Comparison of ENCODE assay signal across 7 cellular contexts in genomic region chr15:45401665-45402161, GRCh38. TPM values are rescaled to one million over a fixed set of nuclear protein-coding genes. Genes with fewer than 3 reads are reported as not detected.
DNase-seq lines count a peak whose midpoint lies in the region; ATAC-seq, FAIRE-seq and TF ChIP-seq lines count a peak whose summit lies in the region.

No MANE protein-coding gene starts in this region.

- H3K27ac Mint-ChIP-seq in astrocyte (ENCODE audit: unreplicated experiment), result peak overlapping the region; percentile 69

- H3K4me3 Mint-ChIP-seq in astrocyte (ENCODE audit: unreplicated experiment), result peak overlapping the region; percentile 94

- H3K27me3 ChIP-seq in astrocyte (ENCODE audit: insufficient read depth, low read length) (no peaks in the 10 kb centered on the region), right lobe of liver (no peaks in the 10 kb centered on the region), transverse colon (no peaks in the 10 kb centered on the region)

- DNase-seq in astrocyte (ENCODE audit: low read depth) (no peak), right lobe of liver (no peak), transverse colon (peak; percentile 16), KG1 (lab: John Stamatoyannopoulos, UW) (no peak), NCI-H524 treated with DMSO at 0.1 percent for 48 hours (lab: John Stamatoyannopoulos, UW) (no peak)

- peak overlapping the region; percentile 87 for H2AFZ ChIP-seq in astrocyte (ENCODE audit: low read depth, low read length)

- H3K4me1 ChIP-seq in astrocyte (ENCODE audit: insufficient read depth, low read length) (peaks cover 12% of the 10 kb centered on the region), right lobe of liver (peaks cover 0 to 39% (median 13%) of the 10 kb centered on the region in 4 donors), transverse colon (peaks cover 7 to 33% (median 22%) of the 10 kb centered on the region in 4 donors)

- peaks cover 2% of the 10 kb centered on the region for H3K4me1 Mint-ChIP-seq in astrocyte (ENCODE audit: low read depth, unreplicated experiment)

- in situ Hi-C loops in transverse colon (cut with MboI; ENCODE audit: low pct_ligation_motif_present in 1 of 4, low pct_unique_long_range_greater_than_20kb in 1 of 4, low sequenced_read_pairs in 3 of 4), result no loop called here

- H3K36me3 Mint-ChIP-seq in astrocyte (ENCODE audit: low read depth, unreplicated experiment), result peaks cover 4% of the 10 kb centered on the region

- peak overlapping the region; percentile 90 for H3K9ac ChIP-seq in astrocyte (ENCODE audit: low read length)

- H3K9me3 ChIP-seq in astrocyte (ENCODE audit: insufficient read depth, low read depth, low read length), result no peaks in the 10 kb centered on the region
- H3K9me3 ChIP-seq in right lobe of liver, result no peaks in the 10 kb centered on the region
- no peaks in the 10 kb centered on the region for H3K9me3 ChIP-seq in transverse colon

- H3K9me3 Mint-ChIP-seq in astrocyte (ENCODE audit: unreplicated experiment), result no peaks in the 10 kb centered on the region

- peaks cover 41% of the 10 kb centered on the region for H3K79me2 ChIP-seq in astrocyte (ENCODE audit: insufficient read depth, low read length)

- peak overlapping the region; percentile 9 for H3K27ac ChIP-seq in astrocyte (ENCODE audit: low read depth, low read length)
- peak overlapping the region; percentile 84 to 88 (median 85) for H3K27ac ChIP-seq in right lobe of liver
- H3K27ac ChIP-seq in transverse colon, result peak overlapping the region; percentile 95 to 98 (median 96)

- no peaks in the 10 kb centered on the region for H3K27me3 Mint-ChIP-seq in astrocyte (ENCODE audit: low read depth, unreplicated experiment)

- ATAC-seq in GM18907 (IDR thresholded peaks at IDR 0.05; ENCODE audit: unreplicated experiment) (peak; percentile 18), HG03280 (IDR thresholded peaks at IDR 0.05; ENCODE audit: unreplicated experiment) (peak; percentile 7), right lobe of liver (peak; percentile 7 to 11 (median 8))

- WGBS in right lobe of liver (ENCODE audit: insufficient coverage, low coverage, low lambda C conversion rate, missing lambda C conversion rate), result 2% methylated on average over 11 of the region's 12 CpGs
- WGBS in transverse colon (ENCODE audit: low coverage in 1 of 2), 2 donors, result 1 to 25% methylated on average over 1 to 12 of the region's 12 CpGs

- no peak for TF ChIP-seq POLR2A in right lobe of liver (IDR thresholded peaks at IDR 0.05)
- no peak for TF ChIP-seq POLR2A in transverse colon (IDR thresholded peaks at IDR 0.05)

- TF ChIP-seq CTCF in astrocyte (IDR thresholded peaks at IDR 0.05; ENCODE audit: insufficient read depth, low read depth, low read length) (no peak), right lobe of liver (IDR thresholded peaks at IDR 0.05) (peak in 1 of 4 donors; percentile 11), transverse colon (IDR thresholded peaks at IDR 0.05) (no peak)

- no peak for TF ChIP-seq EP300 in transverse colon (IDR thresholded peaks at IDR 0.05; ENCODE audit: low read depth)

- peaks cover 29% of the 10 kb centered on the region for H4K20me1 ChIP-seq in astrocyte (ENCODE audit: insufficient read depth, low read length)

- H3K36me3 ChIP-seq in astrocyte (ENCODE audit: insufficient read depth, low read length) (peaks cover 14% of the 10 kb centered on the region), right lobe of liver (peaks cover 0 to 17% (median 8%) of the 10 kb centered on the region in 4 donors), transverse colon (peaks cover 0 to 8% (median 3%) of the 10 kb centered on the region in 4 donors)

- H3K4me2 ChIP-seq in astrocyte (ENCODE audit: low read length), result peak overlapping the region; percentile 93

- intact Hi-C loops in right lobe of liver (cut with DNase I), result no loop called here
- intact Hi-C loops in transverse colon (cut with DNase I; ENCODE audit: low total_unique reads), result loop anchor here (2.0 kb wide), 1 partner anchor 23 kb away; the partner anchor contains the start of gene GATM

- no peak for FAIRE-seq in astrocyte (lab: Jason Lieb, UNC)

- H3K4me3 ChIP-seq in astrocyte (ENCODE audit: insufficient read depth, low read depth, low read length) (peak overlapping the region; percentile 93), right lobe of liver (peak overlapping the region; percentile 84 to 87 (median 87)), transverse colon (peak overlapping the region; percentile 56 to 88 (median 79))

RNA-seq across cellular contexts. Expression of gene GATM, which starts 23.4 kb away (rescaled TPM):
- total RNA-seq in astrocyte (5.1 and 5.4 TPM in 2 replicates), right lobe of liver (1,000 to 10,000 TPM in 1 of 6 experiments, 100 to 1,000 TPM in 5; 404 to 1,363 (median 579) TPM), transverse colon (10 to 100 TPM; 15.9 to 96.9 (median 18.6) TPM)

Comparison
In these comparisons a context has a peak if more than half of its experiments do, and no peak if none do; other contexts are left out.
1. H3K27ac ChIP-seq: peak in every context shown above with its lines; median percentile 96 in transverse colon; 85 in right lobe of liver; 9 in astrocyte.
2. RNA of gene GATM, which starts 23.4 kb away (total RNA-seq): 404 to 1,363 TPM in right lobe of liver; 15.9 to 96.9 TPM in transverse colon and 5.1 to 5.4 TPM in astrocyte; every median in the first group is over 4 times any median in the second.
3. Peak in every context shown above with its lines, with median percentiles within 50 percentile points of each other: ATAC-seq and H3K4me3 ChIP-seq.